In genomic region chr19:41792513-41793413, GRCh38 we compare ENCODE assay signal across 8 cellular contexts. TPM values are rescaled to one million over a fixed set of nuclear protein-coding genes. Genes with fewer than 3 reads are reported as not detected.
DNase-seq lines count a peak whose midpoint lies in the region; ATAC-seq and TF ChIP-seq lines count a peak whose summit lies in the region.

No MANE protein-coding gene starts in this region.

- H3K27me3 ChIP-seq in CD4-positive, alpha-beta T cell (ENCODE audit: control insufficient read depth, insufficient read depth, low read length) = peaks cover 19% of the 10 kb centered on the region

- CTCF ChIA-PET in CD4-positive, alpha-beta T cell (lab: Charles Lee) = interaction anchor here (0.8 to 3.1 kb wide), 14 partner anchors 9 to 165 kb away, joined by 3 to 22 read pairs (median 5); partner anchors contain the start of gene RABAC1

- POLR2A ChIA-PET in CD4-positive, alpha-beta T cell (lab: Charles Lee) = interaction anchor here (1.0 kb wide), 2 partner anchors 28 to 67 kb away, joined by 3 to 6 read pairs; no protein-coding TSS in a partner anchor

- TF ChIP-seq CTCF in CD4-positive, alpha-beta T cell (IDR thresholded peaks at IDR 0.05) = peak; percentile 69
- TF ChIP-seq CTCF in HFFc6 (IDR thresholded peaks at IDR 0.05) = peak; percentile 84

- H3K9me3 Mint-ChIP-seq in CD4-positive, alpha-beta T cell = no peaks in the 10 kb centered on the region
- no peaks in the 10 kb centered on the region for H3K9me3 Mint-ChIP-seq in HFFc6

- no peaks in the 10 kb centered on the region for H3K9me3 ChIP-seq in CD4-positive, alpha-beta T cell (ENCODE audit: control insufficient read depth, low read length)

- no peak overlapping the region for H3K4me3 Mint-ChIP-seq in CD4-positive, alpha-beta T cell
- no peak overlapping the region for H3K4me3 Mint-ChIP-seq in HFFc6

- peaks cover 41% of the 10 kb centered on the region for H3K27me3 Mint-ChIP-seq in CD4-positive, alpha-beta T cell
- H3K27me3 Mint-ChIP-seq in HFFc6 (ENCODE audit: insufficient read depth) = peaks cover 38% of the 10 kb centered on the region

- DNase-seq in CD4-positive, alpha-beta T cell = peak; percentile 20 to 58 (median 33)
- DNase-seq in HFFc6 = peak; percentile 30
- peak; percentile 16 for DNase-seq in T follicular helper cell (ENCODE audit: low read depth)
- peak; percentile 49 for DNase-seq in astrocyte of the hippocampus (ENCODE audit: low read depth, low spot score)
- peak; percentile 63 for DNase-seq in iris pigment epithelial cell (ENCODE audit: low read depth)
- DNase-seq in stimulated activated CD8-positive, alpha-beta memory T cell treated with anti-CD3 and anti-CD28 coated beads, Interleukin-12 subunit alpha, Interleukin-12 subunit beta, amount 100 ng/mL, for 1 hour (ENCODE audit: low read depth) = peak; percentile 16
- DNase-seq in SHP77 treated with DMSO at 0.1 percent for 48 hours (lab: John Stamatoyannopoulos, UW) = no peak

- no peaks in the 10 kb centered on the region for H3K4me1 Mint-ChIP-seq in CD4-positive, alpha-beta T cell (ENCODE audit: low read depth)
- peaks cover 12% of the 10 kb centered on the region for H3K4me1 Mint-ChIP-seq in HFFc6 (ENCODE audit: low read depth)

- peak; percentile 49 for ATAC-seq in CD4-positive, alpha-beta T cell (ENCODE audit: poor library complexity)
- no peak for ATAC-seq in GM18520 (IDR thresholded peaks at IDR 0.05; ENCODE audit: unreplicated experiment)

- no peak overlapping the region for H3K27ac Mint-ChIP-seq in CD4-positive, alpha-beta T cell
- H3K27ac Mint-ChIP-seq in HFFc6 = no peak overlapping the region

- intact Hi-C loops in CD4-positive, alpha-beta T cell (cut with DNase I, micrococcal nuclease) = loop anchor here (1.0 to 5.0 kb wide), 3 partner anchors 29 to 160 kb away; no protein-coding TSS in a partner anchor

- H3K36me3 Mint-ChIP-seq in CD4-positive, alpha-beta T cell (ENCODE audit: low read depth) = no peaks in the 10 kb centered on the region
- H3K36me3 Mint-ChIP-seq in HFFc6 (ENCODE audit: low read depth) = no peaks in the 10 kb centered on the region

- H3K27ac ChIP-seq in CD4-positive, alpha-beta T cell (ENCODE audit: low read depth, low read length) = no peak overlapping the region

RNA-seq across cellular contexts. Expression of gene CEACAM3, which starts 3.6 kb away (rescaled TPM):
- not detected for total RNA-seq in CD4-positive, alpha-beta T cell
- not detected for total RNA-seq in HFFc6 (2021; fragmentation: NEBNext Ultra II Directional; extraction: Animal tissue kit (Norgen Biotek cat#: 25700))

RNA-seq across cellular contexts. Expression of gene CEACAM6, which starts 37.4 kb away (rescaled TPM):
- total RNA-seq in CD4-positive, alpha-beta T cell = not detected
- not detected for total RNA-seq in HFFc6 (2021; fragmentation: NEBNext Ultra II Directional; extraction: Animal tissue kit (Norgen Biotek cat#: 25700))

RNA-seq across cellular contexts. Expression of gene LYPD4, which starts 51.7 kb away (rescaled TPM):
- not detected for total RNA-seq in CD4-positive, alpha-beta T cell
- total RNA-seq in HFFc6 (2021; fragmentation: NEBNext Ultra II Directional; extraction: Animal tissue kit (Norgen Biotek cat#: 25700)) = not detected

RNA-seq across cellular contexts. Expression of gene DMRTC2, which starts 52.1 kb away (rescaled TPM):
- total RNA-seq in CD4-positive, alpha-beta T cell = not detected
- not detected for total RNA-seq in HFFc6 (2021; fragmentation: NEBNext Ultra II Directional; extraction: Animal tissue kit (Norgen Biotek cat#: 25700))
